25 cellular contexts compared by ENCODE assay signal in the genomic region with DNA sequence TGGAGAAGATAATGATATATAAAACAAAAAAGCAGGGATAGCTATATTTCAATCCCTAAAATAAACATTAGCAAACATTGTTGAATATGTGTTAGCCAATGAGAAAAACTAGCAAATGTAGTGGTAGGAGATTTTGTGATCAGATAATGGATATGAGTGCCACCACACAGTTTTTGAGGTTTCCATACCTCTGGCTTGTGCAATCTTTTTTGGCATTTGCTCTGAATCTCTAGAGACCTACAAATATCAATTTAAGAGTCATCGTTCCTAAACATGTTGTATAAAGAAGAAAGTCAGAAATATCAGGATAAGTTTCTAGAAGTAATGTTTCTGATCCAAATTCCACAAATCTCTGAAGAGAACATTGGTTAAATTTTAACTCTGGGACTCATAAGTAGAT.
"Had no signal": no experiment of that assay in that cellular context is flagged by ENCODE, and none has a peak within 500 bp of the region (broad histone marks: within the 10 kb centered on the region; RNA-seq: fewer than 3 reads in every experiment).

No MANE protein-coding gene starts in this region.

- H3K9me3 ChIP-seq: esophagus muscularis mucosa, left lung, lower lobe of right lung, mucosa of descending colon, pancreas, right atrium auricular region, stomach, thyroid gland, upper lobe of left lung, vagina had no signal

- H3K4me3 ChIP-seq: esophagus muscularis mucosa, left lung, lower lobe of right lung, mucosa of descending colon, pancreas, right atrium auricular region, stomach, thyroid gland, upper lobe of left lung, vagina had no signal

- H3K27me3 ChIP-seq: esophagus muscularis mucosa, left lung, pancreas, right atrium auricular region, stomach, thyroid gland, upper lobe of left lung, vagina had no signal

- H3K36me3 ChIP-seq: esophagus muscularis mucosa, left lung, lower lobe of right lung, pancreas, right atrium auricular region, stomach, thyroid gland, upper lobe of left lung, vagina had no signal

- H3K27ac ChIP-seq: esophagus muscularis mucosa, left lung, lower lobe of right lung, pancreas, right atrium auricular region, stomach, thyroid gland, upper lobe of left lung, vagina, VCaP had no signal

- H3K4me1 ChIP-seq: esophagus muscularis mucosa, left lung, lower lobe of right lung, pancreas, right atrium auricular region, stomach, thyroid gland, upper lobe of left lung, vagina had no signal

- DNase-seq: activated CD4-positive, alpha-beta T cell treated with anti-CD3 and anti-CD28 coated beads for 48 hours; activated CD4-positive, alpha-beta T cell treated with anti-CD3 and anti-CD28 coated beads, Interleukin-2, amount 50 U/mL, for 48 hours; activated CD8-positive, alpha-beta memory T cell treated with anti-CD3 and anti-CD28 coated beads for 24 hours; activated effector memory CD4-positive, alpha-beta T cell treated with anti-CD3 and anti-CD28 coated beads, Interleukin-2, amount 50 U/mL, for 16 hours; activated naive CD4-positive, alpha-beta T cell treated with anti-CD3 and anti-CD28 coated beads for 36 hours; activated naive CD8-positive, alpha-beta T cell treated with anti-CD3 and anti-CD28 coated beads for 36 hours; amniotic stem cell; central memory CD4-positive, alpha-beta T cell; effector CD4-positive, alpha-beta T cell; left lung; lower lobe of right lung; mesendoderm; mucosa of descending colon; pancreas; stimulated activated CD4-positive, alpha-beta T cell treated with anti-CD3 and anti-CD28 coated beads, Interleukin-4, amount 100 ng/mL, for 1 hour; stomach; T-helper 9 cell; thyroid gland; upper lobe of left lung had no signal

- ATAC-seq: left lung; lower lobe of right lung; mucosa of descending colon; natural killer cell treated with Interleukin-12 subunit alpha and Interleukin-12 subunit beta and Interleukin-15 and Interleukin-18, amount 100 ng/mL, for 72 hours; pancreas; stimulated activated effector memory CD8-positive, alpha-beta T cell treated with anti-CD3 and anti-CD28 coated beads, Interleukin-12 subunit alpha, Interleukin-12 subunit beta, amount 100 ng/mL, for 72 hours had no signal
